ENCODE assay signal across 8 cellular contexts in genomic region chr2:5365871-5366461, GRCh38.
A peak's percentile ranks its signal among the peaks of the same experiment; 100 is the strongest.
DNase-seq lines count a peak whose midpoint lies in the region; ATAC-seq and TF ChIP-seq lines count a peak whose summit lies in the region.
"Had no signal": no experiment of that assay in that cellular context is flagged by ENCODE, and none has a peak within 500 bp of the region (broad histone marks: within the 10 kb centered on the region; RNA-seq: fewer than 3 reads in every experiment).

No MANE protein-coding gene starts in this region.

- TF ChIP-seq POLR2A in esophagus squamous epithelium (IDR thresholded peaks at IDR 0.05): no peak

- intact Hi-C loops in esophagus squamous epithelium (cut with DNase I): no loop called here

- no peak overlapping the region for H3K4me3 Mint-ChIP-seq in T-helper 2 cell treated with Interferon-gamma antibody and Interleukin-4, amounts not matched to agents 5 μg/mL and 100 μg/mL, for 36 hours
- no peak overlapping the region for H3K4me3 Mint-ChIP-seq in effector memory CD8-positive, alpha-beta T cell
- H3K4me3 Mint-ChIP-seq: stimulated activated naive CD8-positive, alpha-beta T cell treated with anti-CD3 and anti-CD28 coated beads, Interleukin-15, Interleukin-2, amounts not matched to agents 100 ng/mL and 50 ng/mL, for 24 hours had no signal

- peak; percentile 90 for ATAC-seq in GM21619 (IDR thresholded peaks at IDR 0.05; ENCODE audit: unreplicated experiment)
- no peak for ATAC-seq in omental fat pad (ENCODE audit: low FRiP score)
- no peak for ATAC-seq in effector memory CD8-positive, alpha-beta T cell (replicated peaks)

- no peak overlapping the region for H3K27ac ChIP-seq in esophagus squamous epithelium

- H3K9me3 ChIP-seq in esophagus squamous epithelium: no peaks in the 10 kb centered on the region

- H3K36me3 Mint-ChIP-seq in T-helper 2 cell treated with Interferon-gamma antibody and Interleukin-4, amounts not matched to agents 5 μg/mL and 100 μg/mL, for 36 hours (ENCODE audit: low read depth): no peaks in the 10 kb centered on the region
- peaks cover 3% of the 10 kb centered on the region for H3K36me3 Mint-ChIP-seq in effector memory CD8-positive, alpha-beta T cell (ENCODE audit: insufficient read depth)

- WGBS in esophagus squamous epithelium, 2 donors: 27 to 29% methylated on average over 16 to 20 of the region's 20 CpGs

- no peak overlapping the region for H3K27ac Mint-ChIP-seq in T-helper 2 cell treated with Interferon-gamma antibody and Interleukin-4, amounts not matched to agents 5 μg/mL and 100 μg/mL, for 36 hours
- H3K27ac Mint-ChIP-seq in effector memory CD8-positive, alpha-beta T cell: no peak overlapping the region
- H3K27ac Mint-ChIP-seq: stimulated activated naive CD8-positive, alpha-beta T cell treated with anti-CD3 and anti-CD28 coated beads, Interleukin-15, Interleukin-2, amounts not matched to agents 100 ng/mL and 50 ng/mL, for 24 hours had no signal

- TF ChIP-seq CTCF in GM12873 (IDR thresholded peaks at IDR 0.05; ENCODE audit: insufficient read depth, low read depth, low read length, missing control alignments): peak; percentile 70
- peak in 5 of 6 experiments; percentile 16 to 47 (median 29) for TF ChIP-seq CTCF in esophagus squamous epithelium (IDR thresholded peaks at IDR 0.05)
- TF ChIP-seq CTCF in omental fat pad (IDR thresholded peaks at IDR 0.05): no peak

- H3K27me3 ChIP-seq in esophagus squamous epithelium: no peaks in the 10 kb centered on the region

- no peaks in the 10 kb centered on the region for H3K36me3 ChIP-seq in esophagus squamous epithelium

- H3K9me3 Mint-ChIP-seq in T-helper 2 cell treated with Interferon-gamma antibody and Interleukin-4, amounts not matched to agents 5 μg/mL and 100 μg/mL, for 36 hours: no peaks in the 10 kb centered on the region
- H3K9me3 Mint-ChIP-seq in effector memory CD8-positive, alpha-beta T cell: peaks cover 5 to 10% of the 10 kb centered on the region in 2 donors
- H3K9me3 Mint-ChIP-seq: stimulated activated naive CD8-positive, alpha-beta T cell treated with anti-CD3 and anti-CD28 coated beads, Interleukin-15, Interleukin-2, amounts not matched to agents 100 ng/mL and 50 ng/mL, for 24 hours had no signal

- no peaks in the 10 kb centered on the region for H3K4me1 ChIP-seq in esophagus squamous epithelium

- peak; percentile 49 for DNase-seq in KG1 (lab: John Stamatoyannopoulos, UW)
- peak; percentile 43 for DNase-seq in T-helper 2 cell treated with Interferon-gamma antibody and Interleukin-4, amounts not matched to agents 5 μg/mL and 100 μg/mL, for 36 hours (ENCODE audit: low spot score)
- DNase-seq in esophagus squamous epithelium (lab: John Stamatoyannopoulos, UW): no peak
- DNase-seq in omental fat pad (ENCODE audit: low spot score): peak; percentile 39
- no peak for DNase-seq in effector memory CD8-positive, alpha-beta T cell

- no peak overlapping the region for H3K4me3 ChIP-seq in esophagus squamous epithelium

- no peaks in the 10 kb centered on the region for H3K27me3 Mint-ChIP-seq in T-helper 2 cell treated with Interferon-gamma antibody and Interleukin-4, amounts not matched to agents 5 μg/mL and 100 μg/mL, for 36 hours (ENCODE audit: low read depth)
- H3K27me3 Mint-ChIP-seq in effector memory CD8-positive, alpha-beta T cell: no peaks in the 10 kb centered on the region
- H3K27me3 Mint-ChIP-seq: stimulated activated naive CD8-positive, alpha-beta T cell treated with anti-CD3 and anti-CD28 coated beads, Interleukin-15, Interleukin-2, amounts not matched to agents 100 ng/mL and 50 ng/mL, for 24 hours had no signal

- H3K4me1 Mint-ChIP-seq in T-helper 2 cell treated with Interferon-gamma antibody and Interleukin-4, amounts not matched to agents 5 μg/mL and 100 μg/mL, for 36 hours (ENCODE audit: low read depth): no peaks in the 10 kb centered on the region
- no peaks in the 10 kb centered on the region for H3K4me1 Mint-ChIP-seq in effector memory CD8-positive, alpha-beta T cell (ENCODE audit: low read depth in 2 of 2)

Comparison
In these comparisons a context has a peak if more than half of its experiments do, and no peak if none do; other contexts are left out.
1. CTCF ChIP-seq: peak in GM12873 (single experiment) and esophagus squamous epithelium (5 of 6); none in omental fat pad (0 of 3).
2. DNase-seq: peak in KG1 (single experiment), T-helper 2 cell treated with Interferon-gamma antibody and Interleukin-4, amounts not matched to agents 5 μg/mL and 100 μg/mL, for 36 hours (single experiment) and omental fat pad (single experiment); none in esophagus squamous epithelium (single experiment) and effector memory CD8-positive, alpha-beta T cell (0 of 3).